8 cellular contexts compared by ENCODE assay signal in genomic region chr13:113489171-113489548, GRCh38. TPM values are rescaled to one million over a fixed set of nuclear protein-coding genes. Genes with fewer than 3 reads are reported as not detected.
DNase-seq lines count a peak whose midpoint lies in the region; ATAC-seq and TF ChIP-seq lines count a peak whose summit lies in the region.

No MANE protein-coding gene starts in this region.

- ATAC-seq in left ventricle myocardium superior = no peak
- no peak for ATAC-seq in activated T-helper 17 cell treated with anti-CD3 and anti-CD28 coated beads, Interleukin-2, amount 50 U/mL, for 72 hours (replicated peaks)
- ATAC-seq in GM21825 (IDR thresholded peaks at IDR 0.05; ENCODE audit: unreplicated experiment) = no peak
- no peak for ATAC-seq in GM18867 (IDR thresholded peaks at IDR 0.05; ENCODE audit: unreplicated experiment)

- peak overlapping the region; percentile 93 for H3K4me3 Mint-ChIP-seq in activated T-helper 17 cell treated with anti-CD3 and anti-CD28 coated beads, Interleukin-2, amount 50 U/mL, for 72 hours

- H3K27ac ChIP-seq in cardiac muscle cell (no peak overlapping the region), transverse colon (peak overlapping the region; percentile 89 to 96 (median 92))

- peak overlapping the region; percentile 90 for H3K4me3 ChIP-seq in cardiac muscle cell
- peak overlapping the region in 3 of 4 donors; percentile 75 to 96 (median 75) for H3K4me3 ChIP-seq in transverse colon

- H3K4me1 Mint-ChIP-seq in activated T-helper 17 cell treated with anti-CD3 and anti-CD28 coated beads, Interleukin-2, amount 50 U/mL, for 72 hours = peaks cover 36% of the 10 kb centered on the region

- H3K27ac Mint-ChIP-seq in activated T-helper 17 cell treated with anti-CD3 and anti-CD28 coated beads, Interleukin-2, amount 50 U/mL, for 72 hours = peak overlapping the region; percentile 87

- TF ChIP-seq POLR2A in transverse colon (IDR thresholded peaks at IDR 0.05) = no peak

- H3K36me3 ChIP-seq in cardiac muscle cell (no peaks in the 10 kb centered on the region), transverse colon (no peaks in the 10 kb centered on the region)

- in situ Hi-C loops in transverse colon (cut with MboI; ENCODE audit: low pct_ligation_motif_present in 1 of 4, low pct_unique_long_range_greater_than_20kb in 1 of 4, low sequenced_read_pairs in 3 of 4) = no loop called here

- H3K27me3 ChIP-seq in cardiac muscle cell = no peaks in the 10 kb centered on the region
- H3K27me3 ChIP-seq in transverse colon = no peaks in the 10 kb centered on the region

- 30 to 47% methylated on average over 3 to 8 of the region's 8 CpGs for WGBS in transverse colon (ENCODE audit: low coverage in 1 of 2), 2 donors

- H3K27me3 Mint-ChIP-seq in activated T-helper 17 cell treated with anti-CD3 and anti-CD28 coated beads, Interleukin-2, amount 50 U/mL, for 72 hours = no peaks in the 10 kb centered on the region

- no peaks in the 10 kb centered on the region for H3K9me3 Mint-ChIP-seq in activated T-helper 17 cell treated with anti-CD3 and anti-CD28 coated beads, Interleukin-2, amount 50 U/mL, for 72 hours

- peak; percentile 7 for TF ChIP-seq CTCF in cardiac muscle cell (IDR thresholded peaks at IDR 0.05; ENCODE audit: low read depth, low read length)
- TF ChIP-seq CTCF in transverse colon (IDR thresholded peaks at IDR 0.05) = no peak

- H3K36me3 Mint-ChIP-seq in activated T-helper 17 cell treated with anti-CD3 and anti-CD28 coated beads, Interleukin-2, amount 50 U/mL, for 72 hours (ENCODE audit: low read depth) = peaks cover 15% of the 10 kb centered on the region

- H3K9me3 ChIP-seq in cardiac muscle cell (ENCODE audit: low read depth) (no peaks in the 10 kb centered on the region), transverse colon (no peaks in the 10 kb centered on the region)

- intact Hi-C loops in left ventricle myocardium superior (cut with micrococcal nuclease) (no loop called here), transverse colon (cut with DNase I; ENCODE audit: low total_unique reads) (no loop called here)

- no peak for TF ChIP-seq EP300 in transverse colon (IDR thresholded peaks at IDR 0.05; ENCODE audit: low read depth)

- H3K4me1 ChIP-seq in cardiac muscle cell (ENCODE audit: low read depth) = peaks cover 24% of the 10 kb centered on the region
- H3K4me1 ChIP-seq in transverse colon = peaks cover 11 to 49% (median 41%) of the 10 kb centered on the region in 4 donors

- peak in 1 of 2 donors; percentile 16 for DNase-seq in cardiac muscle cell (ENCODE audit: low read depth in 1 of 2, low spot score in 1 of 2)
- DNase-seq in left ventricle myocardium superior = no peak
- peak; percentile 79 for DNase-seq in islet precursor cell
- DNase-seq in transverse colon = no peak
- no peak for DNase-seq in HK-2 (ENCODE audit: unreplicated experiment)

RNA-seq across cellular contexts. Expression of gene DCUN1D2, which starts 1.4 kb away (rescaled TPM):
- total RNA-seq in cardiac muscle cell (21.2 and 32.4 TPM in 2 replicates), left ventricle myocardium superior (242 TPM), transverse colon (10 to 100 TPM; 18.7 to 28.4 (median 20.2) TPM)
- 23.7 and 36.2 TPM in 2 replicates for polyA plus RNA-seq in cardiac muscle cell
- 10 to 100 TPM; 18.5 to 24.4 TPM for total RNA-seq in activated T-helper 17 cell treated with anti-CD3 and anti-CD28 coated beads, Interleukin-2, amount 50 U/mL, for 72 hours

RNA-seq across cellular contexts. Expression of gene ADPRHL1, which starts 35.9 kb away (rescaled TPM):
- total RNA-seq in cardiac muscle cell (112 and 118 TPM in 2 replicates), left ventricle myocardium superior (442 TPM), transverse colon (10 to 100 TPM in 1 of 4 donors, 1 to 10 TPM in 3; 4.1 to 10.2 (median 5.9) TPM)
- polyA plus RNA-seq in cardiac muscle cell = 77.3 and 78.2 TPM in 2 replicates
- total RNA-seq in activated T-helper 17 cell treated with anti-CD3 and anti-CD28 coated beads, Interleukin-2, amount 50 U/mL, for 72 hours = under 1 TPM; 0.40 to 0.69 TPM

Comparison
In these comparisons a context has a peak if more than half of its experiments do, and no peak if none do; other contexts are left out.
1. RNA of gene ADPRHL1, which starts 35.9 kb away (total RNA-seq): 442 TPM in left ventricle myocardium superior (single experiment) and 112 to 118 TPM in cardiac muscle cell; 4.1 to 10.2 TPM in transverse colon and 0.40 to 0.69 TPM in activated T-helper 17 cell treated with anti-CD3 and anti-CD28 coated beads, Interleukin-2, amount 50 U/mL, for 72 hours; every median in the first group is over 10 times any median in the second.